10 cellular contexts compared by ENCODE assay signal in the genomic region with DNA sequence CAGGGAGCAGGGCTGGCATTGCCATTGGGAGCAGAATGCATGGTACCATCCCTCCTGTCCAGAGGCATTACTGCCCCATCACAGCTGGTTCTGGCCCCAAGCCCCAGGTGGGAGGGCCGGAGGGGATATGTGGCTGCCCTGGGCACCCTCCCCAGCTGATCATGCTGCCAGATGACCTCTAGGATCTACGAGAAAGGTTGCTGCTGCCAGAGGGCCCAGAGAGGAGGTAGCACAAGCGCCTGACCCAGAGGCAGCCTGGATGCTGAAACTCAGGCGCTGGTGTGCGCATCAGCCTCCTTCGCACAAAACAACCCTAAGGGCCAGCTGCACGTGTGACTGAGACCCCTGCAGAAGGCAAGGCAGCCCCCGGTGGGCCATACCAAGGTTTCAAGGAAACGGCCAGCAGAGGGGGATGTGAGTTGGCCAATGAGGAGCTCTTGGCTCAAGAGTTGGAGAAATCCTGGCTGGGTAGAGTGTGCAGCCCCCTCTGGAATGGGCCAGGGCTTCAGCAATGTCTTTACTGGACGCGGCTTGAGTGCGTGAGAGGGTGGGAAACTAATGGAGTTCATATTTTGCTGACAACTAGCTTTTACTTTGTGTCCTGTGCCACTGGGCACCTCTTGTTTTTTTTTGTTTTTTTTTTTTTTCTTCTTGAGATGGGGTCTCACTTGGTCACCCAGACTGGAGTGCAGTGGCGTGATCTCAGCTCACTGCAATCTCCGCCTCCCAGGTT.
DNase-seq lines count a peak whose midpoint lies in the region; ATAC-seq and TF ChIP-seq lines count a peak whose summit lies in the region.
"Had no signal": no experiment of that assay in that cellular context is flagged by ENCODE, and none has a peak within 500 bp of the region (broad histone marks: within the 10 kb centered on the region; RNA-seq: fewer than 3 reads in every experiment).

No MANE protein-coding gene starts in this region.

- intact Hi-C loops in Right ventricle myocardium superior (cut with DNase I) (loop anchor here (10.0 kb wide), 1 partner anchor 484 kb away; no protein-coding TSS in a partner anchor), Right ventricle myocardium inferior (cut with DNase I) (no loop called here), lower leg skin (cut with DNase I; ENCODE audit: low total_unique reads) (no loop called here)

- no peak overlapping the region for H3K27ac ChIP-seq in VCaP

- DNase-seq in Right ventricle myocardium superior (no peak), Right ventricle myocardium inferior (ENCODE audit: missing footprints) (no peak), lower leg skin (ENCODE audit: low spot score in 2 of 2) (peak; percentile 15 to 80), ureter (ENCODE audit: low spot score) (peak; percentile 39), iPS-NIHi7 (ENCODE audit: extremely low spot score) (no peak), NCI-H2107 (lab: John Stamatoyannopoulos, UW) (no peak), NCI-H774 (lab: John Stamatoyannopoulos, UW) (no peak)
- DNase-seq: GF-D8 had no signal

- no peak for TF ChIP-seq POLR2A in lower leg skin (IDR thresholded peaks at IDR 0.05)

- TF ChIP-seq CTCF in VCaP (conservative IDR thresholded peaks at IDR 0.05) (peak; percentile 57), lower leg skin (IDR thresholded peaks at IDR 0.05) (no peak)

- ATAC-seq in Right ventricle myocardium superior (ENCODE audit: poor library complexity): peak; percentile 4
- no peak for ATAC-seq in Right ventricle myocardium inferior

- WGBS in lower leg skin, 2 donors: 90% methylated on average over 14 of the region's 14 CpGs

- H3K4me3 ChIP-seq in lower leg skin (ENCODE audit: low read depth, poor library complexity, severe bottlenecking): no peak overlapping the region
- H3K4me3 ChIP-seq: lung had no signal

Comparison
In these comparisons a context has a peak if more than half of its experiments do, and no peak if none do; other contexts are left out.
1. DNase-seq: peak in lower leg skin (2 of 2) and ureter (single experiment); none in Right ventricle myocardium superior (single experiment), Right ventricle myocardium inferior (single experiment), iPS-NIHi7 (single experiment), NCI-H2107 (single experiment) and NCI-H774 (single experiment).